1 cellular context compared by ENCODE assay signal in the genomic region with DNA sequence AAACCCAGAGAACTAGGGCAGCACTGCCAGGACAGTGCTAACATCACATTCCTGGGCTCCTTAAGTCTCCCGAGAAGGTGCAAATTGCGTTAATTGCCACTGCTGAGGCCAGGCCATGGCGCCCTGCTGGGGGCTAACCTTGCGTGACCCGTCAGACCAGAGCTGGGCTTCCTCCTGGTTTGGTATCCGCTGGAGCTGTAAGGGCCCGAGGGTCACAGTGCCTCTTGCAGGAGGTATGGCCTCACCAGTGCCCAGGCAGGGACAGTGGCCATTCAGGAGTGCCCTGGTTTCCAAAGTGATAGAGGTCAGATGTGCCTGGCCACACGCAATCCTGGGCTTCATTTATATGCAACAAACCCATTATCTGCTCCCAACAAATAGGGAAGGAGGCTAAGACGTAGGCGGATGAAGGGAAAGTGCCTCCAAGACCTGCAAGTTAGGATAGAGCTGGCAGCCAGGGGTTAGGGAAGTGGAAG.
TF ChIP-seq lines count a peak whose summit lies in the region.

No MANE protein-coding gene starts in this region.

TF ChIP-seq in IMR-90, 13 proteins besides CTCF, POLR2A, EP300 and RAD21:
- TF ChIP-seq FOS (IDR thresholded peaks at IDR 0.05; ENCODE audit: low read depth, low read length) (no peak), CHD1 (IDR thresholded peaks at IDR 0.05; ENCODE audit: low read depth, low read length) (no peak)
- TF ChIP-seq, protein P1, sequence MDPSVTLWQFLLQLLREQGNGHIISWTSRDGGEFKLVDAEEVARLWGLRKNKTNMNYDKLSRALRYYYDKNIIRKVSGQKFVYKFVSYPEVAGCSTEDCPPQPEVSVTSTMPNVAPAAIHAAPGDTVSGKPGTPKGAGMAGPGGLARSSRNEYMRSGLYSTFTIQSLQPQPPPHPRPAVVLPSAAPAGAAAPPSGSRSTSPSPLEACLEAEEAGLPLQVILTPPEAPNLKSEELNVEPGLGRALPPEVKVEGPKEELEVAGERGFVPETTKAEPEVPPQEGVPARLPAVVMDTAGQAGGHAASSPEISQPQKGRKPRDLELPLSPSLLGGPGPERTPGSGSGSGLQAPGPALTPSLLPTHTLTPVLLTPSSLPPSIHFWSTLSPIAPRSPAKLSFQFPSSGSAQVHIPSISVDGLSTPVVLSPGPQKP (IDR thresholded peaks at IDR 0.05; ENCODE audit: borderline replicate concordance, low read depth, low read length) = no peak
